8 cellular contexts compared by ENCODE assay signal in the genomic region with DNA sequence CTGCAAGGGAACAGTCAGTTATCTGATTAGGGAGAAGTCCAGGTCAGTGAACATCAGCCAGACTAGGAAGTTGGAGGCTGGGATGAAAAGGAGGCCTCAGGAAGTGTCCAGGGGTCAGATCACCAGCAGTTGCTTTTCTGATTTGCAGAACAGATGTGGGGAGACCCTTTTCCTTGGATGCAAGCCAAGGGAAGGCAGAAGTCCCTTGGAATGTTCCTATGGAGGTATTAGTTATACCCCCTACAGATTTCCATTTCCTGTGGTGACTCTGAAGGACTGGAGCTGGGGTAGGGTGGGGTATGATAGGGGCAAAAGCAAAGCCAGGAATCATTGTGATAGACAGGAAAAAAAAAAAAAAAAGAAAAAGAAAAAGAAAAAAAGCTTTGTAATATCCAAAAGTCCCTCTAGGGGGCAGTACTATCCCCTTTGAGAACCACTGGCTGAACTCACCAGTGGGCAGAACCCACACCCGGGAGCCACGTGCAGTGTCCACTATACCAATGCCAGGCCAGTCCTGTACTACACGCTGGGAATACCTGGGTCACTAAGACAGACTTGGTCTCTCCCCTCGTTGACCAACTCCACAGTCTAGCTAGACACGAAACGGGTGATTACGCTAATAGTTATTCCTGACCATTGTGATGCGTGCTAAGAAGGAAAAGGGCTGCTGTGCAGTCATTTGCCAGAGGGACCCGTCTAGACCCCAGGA. TPM values are rescaled to one million over a fixed set of nuclear protein-coding genes. Genes with fewer than 3 reads are reported as not detected.
DNase-seq lines count a peak whose midpoint lies in the region; ATAC-seq, FAIRE-seq and TF ChIP-seq lines count a peak whose summit lies in the region.

No MANE protein-coding gene starts in this region.

- H3K4me1 ChIP-seq in kidney (ENCODE audit: control insufficient read depth in 1 of 2, insufficient read depth in 1 of 2, low read depth in 1 of 2, low read length in 2 of 2) = peaks cover 8 to 16% of the 10 kb centered on the region in 2 donors

- intact Hi-C loops in kidney (cut with DNase I) = no loop called here

- H3K4me3 ChIP-seq in AG04450 (ENCODE audit: low read depth, low read length) (no peak overlapping the region), HFF-Myc (replicated peaks; ENCODE audit: low read depth, low read length) (no peak overlapping the region), astrocyte of the cerebellum (ENCODE audit: low read depth, low read length) (no peak overlapping the region), kidney (ENCODE audit: low read length in 2 of 2) (no peak overlapping the region)

- FAIRE-seq in kidney (lab: Jason Lieb, UNC) = no peak

- H3K9me3 ChIP-seq in AG04450 (ENCODE audit: control insufficient read depth, insufficient read depth, low read length) (peaks cover 16% of the 10 kb centered on the region), kidney (ENCODE audit: control insufficient read depth in 1 of 2, low read length in 2 of 2) (no peaks in the 10 kb centered on the region)

- in situ Hi-C loops in astrocyte of the cerebellum (cut with HindIII; ENCODE audit: low sequenced_read_pairs) = no loop called here

- ATAC-seq in GM21717 (IDR thresholded peaks at IDR 0.05; ENCODE audit: unreplicated experiment) (no peak), HG03045 (IDR thresholded peaks at IDR 0.05; ENCODE audit: unreplicated experiment) (no peak)

- H3K27ac ChIP-seq in AG04450 (ENCODE audit: low read depth, low read length) (no peak overlapping the region), kidney (ENCODE audit: low read depth in 2 of 2, low read length in 2 of 2) (no peak overlapping the region)

- DNase-seq in AG04450 (ENCODE audit: low read depth, low spot score) = no peak
- DNase-seq in HFF-Myc (ENCODE audit: extremely low read depth, low read depth) = no peak
- no peak for DNase-seq in astrocyte of the cerebellum (ENCODE audit: low read depth)
- DNase-seq in kidney = no peak
- no peak for DNase-seq in NCI-H2081 (lab: John Stamatoyannopoulos, UW)
- DNase-seq in NCI-H187 treated with DMSO at 0.1 percent for 48 hours (lab: John Stamatoyannopoulos, UW) = no peak

- POLR2A ChIA-PET in AG04450 (lab: Yijun Ruan, JAX) = interaction anchor here (0.6 to 1.1 kb wide), 2 partner anchors 18 to 186 kb away, joined by 3 to 4 read pairs; no protein-coding TSS in a partner anchor

- CTCF ChIA-PET in AG04450 (lab: Charles Lee) = interaction anchor here (0.5 to 5.0 kb wide), 27 partner anchors 8 to 240 kb away, joined by 3 to 58 read pairs (median 3); a partner anchor contains a TSS

- H3K9ac ChIP-seq in kidney (ENCODE audit: low read length in 2 of 2) = no peak overlapping the region

- TF ChIP-seq CTCF in AG04450 (IDR thresholded peaks at IDR 0.05; ENCODE audit: low read depth, low read length) (peak; percentile 65), HFF-Myc (IDR thresholded peaks at IDR 0.05; ENCODE audit: low read depth, low read length, missing control alignments) (peak; percentile 65), astrocyte of the cerebellum (IDR thresholded peaks at IDR 0.05; ENCODE audit: low read depth, low read length, missing control alignments) (peak; percentile 68), kidney (IDR thresholded peaks at IDR 0.05; ENCODE audit: borderline replicate concordance, extremely low read depth, insufficient read depth) (peak; percentile 39)

- H3K36me3 ChIP-seq in kidney (ENCODE audit: control insufficient read depth in 1 of 2, insufficient read depth in 2 of 2, low read length in 2 of 2) = no peaks in the 10 kb centered on the region

- H3K27me3 ChIP-seq in AG04450 (ENCODE audit: control insufficient read depth, insufficient read depth, low read length) = peaks cover 34% of the 10 kb centered on the region

RNA-seq across cellular contexts. Expression of a gene that starts 7.4 kb away (rescaled TPM):
- polyA plus RNA-seq in AG04450 (2011; rRNA removed) (0.02 and 0.07 TPM in 2 replicates), kidney (ENCODE audit: insufficient read depth, low read depth, low replicate concordance) (11.3 TPM)
- 0.26 and 1.1 TPM in 2 replicates for polyA minus RNA-seq in AG04450 (2011; rRNA and poly(A)+ RNA removed)
- 19.8 TPM for total RNA-seq in kidney

Comparison
In these comparisons a context has a peak if more than half of its experiments do, and no peak if none do; other contexts are left out.
1. RNA of a gene that starts 7.4 kb away (polyA plus RNA-seq): 11.3 TPM in kidney (single experiment); 0.02 to 0.07 TPM in AG04450; every median in the first group is over 10 times any median in the second.
2. Peak in every context shown above with its lines, with median percentiles within 50 percentile points of each other: CTCF ChIP-seq.